30 cellular contexts compared by ENCODE assay signal in the genomic region with DNA sequence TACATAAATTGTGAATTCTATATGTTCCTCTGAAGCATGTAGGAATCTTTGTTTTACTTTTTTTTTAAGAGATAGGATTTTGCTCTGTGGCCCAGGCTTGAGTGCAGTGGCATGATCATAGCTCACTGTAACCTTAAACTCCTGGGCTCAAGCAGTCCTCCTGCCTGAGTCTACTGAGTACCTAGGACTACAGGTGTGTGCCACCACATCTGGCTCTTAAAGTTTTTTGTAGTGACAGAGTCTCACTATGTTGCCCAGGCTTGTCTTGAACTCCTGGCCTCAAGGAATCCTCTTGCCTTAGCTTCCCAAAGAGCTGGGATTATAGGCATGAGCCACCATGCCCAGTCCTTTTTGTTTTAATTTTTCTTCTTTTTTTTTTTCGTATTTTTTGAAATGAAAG. TPM values are rescaled to one million over a fixed set of nuclear protein-coding genes. Genes with fewer than 3 reads are reported as not detected.
"Had no signal": no experiment of that assay in that cellular context is flagged by ENCODE, and none has a peak within 500 bp of the region (broad histone marks: within the 10 kb centered on the region; RNA-seq: fewer than 3 reads in every experiment).

No MANE protein-coding gene starts in this region.

- H3K4me2 ChIP-seq: KMS-11 had no signal

- H3K4me1 ChIP-seq: ascending aorta, body of pancreas had no signal

- H3K36me3 ChIP-seq: ascending aorta had no signal

- H3K9ac ChIP-seq: KMS-11 had no signal

- H3K27ac Mint-ChIP-seq: activated CD4-positive, alpha-beta T cell treated with anti-CD3 and anti-CD28 coated beads, Interleukin-2, amount 10 ng/mL, durations not matched to agents 24 days and 14 days; activated CD8-positive, alpha-beta memory T cell treated with anti-CD3 and anti-CD28 coated beads, Interleukin-2, amount 10 ng/mL, durations not matched to agents 7 days and 5 days; activated naive CD4-positive, alpha-beta T cell treated with anti-CD3 and anti-CD28 coated beads for 36 hours; activated T-helper 17 cell treated with anti-CD3 and anti-CD28 coated beads, Interleukin-2, amount 50 U/mL, for 72 hours had no signal

- FAIRE-seq: bronchial epithelial cell had no signal

- H3K27me3 Mint-ChIP-seq: activated CD4-positive, alpha-beta T cell treated with anti-CD3 and anti-CD28 coated beads, Interleukin-2, amount 10 ng/mL, durations not matched to agents 24 days and 14 days; activated CD8-positive, alpha-beta memory T cell treated with anti-CD3 and anti-CD28 coated beads, Interleukin-2, amount 10 ng/mL, durations not matched to agents 7 days and 5 days; activated T-helper 17 cell treated with anti-CD3 and anti-CD28 coated beads, Interleukin-2, amount 50 U/mL, for 72 hours had no signal

- H3K4me3 ChIP-seq: ascending aorta, body of pancreas, SK-N-MC had no signal

- H3K9me3 ChIP-seq: body of pancreas had no signal

- H3K4me3 Mint-ChIP-seq: activated CD4-positive, alpha-beta T cell treated with anti-CD3 and anti-CD28 coated beads, Interleukin-2, amount 10 ng/mL, durations not matched to agents 24 days and 14 days; activated CD8-positive, alpha-beta memory T cell treated with anti-CD3 and anti-CD28 coated beads, Interleukin-2, amount 10 ng/mL, durations not matched to agents 7 days and 5 days; activated naive CD4-positive, alpha-beta T cell treated with anti-CD3 and anti-CD28 coated beads for 36 hours; activated T-cell treated with anti-CD3 and anti-CD28 coated beads, Interleukin-2, amount 50 U/mL, for 4 hours; activated T-helper 17 cell treated with anti-CD3 and anti-CD28 coated beads, Interleukin-2, amount 50 U/mL, for 72 hours had no signal

- DNase-seq: activated CD4-positive, alpha-beta T cell treated with anti-CD3 and anti-CD28 coated beads, Interleukin-2, amount 10 ng/mL, durations not matched to agents 24 days and 14 days; activated CD4-positive, alpha-beta T cell treated with anti-CD3 and anti-CD28 coated beads, Interleukin-2, amount 50 U/mL, for 48 hours; activated CD8-positive, alpha-beta memory T cell treated with anti-CD3 and anti-CD28 coated beads, Interleukin-2, amount 10 ng/mL, durations not matched to agents 7 days and 5 days; activated gamma-delta T cell; activated naive CD4-positive, alpha-beta T cell treated with anti-CD3 and anti-CD28 coated beads for 36 hours; activated T-cell treated with anti-CD3 and anti-CD28 coated beads, Interleukin-2, amount 50 U/mL, for 4 hours; amniotic stem cell; body of pancreas; central memory CD4-positive, alpha-beta T cell; NCI-H1092 treated with DMSO at 0.1 percent for 48 hours; NCI-H1417 treated with DMSO at 0.1 percent for 48 hours; NCI-H1694; NCI-H2029; NCI-H2107; NCI-H2171 treated with DMSO at 0.1 percent for 48 hours; NCI-H226; NCI-H526; NCI-H774; T-helper 1 cell had no signal

- ATAC-seq: activated CD4-positive, CD25-positive, alpha-beta regulatory T cell treated with anti-CD3 and anti-CD28 coated beads, Interleukin-2, amount 50 U/mL, for 24 hours; activated CD8-positive, alpha-beta memory T cell treated with anti-CD3 and anti-CD28 coated beads, Interleukin-2, amount 10 ng/mL, durations not matched to agents 7 days and 5 days; activated T-cell treated with anti-CD3 and anti-CD28 coated beads, Interleukin-2, amount 50 U/mL, for 4 hours; activated T-helper 17 cell treated with anti-CD3 and anti-CD28 coated beads, Interleukin-2, amount 50 U/mL, for 72 hours; body of pancreas had no signal

- H3K27ac ChIP-seq: ascending aorta, body of pancreas, KMS-11, SK-N-MC had no signal

- H3K27me3 ChIP-seq: ascending aorta, body of pancreas had no signal

RNA-seq across cellular contexts. Expression of gene IKZF3, which starts 25.3 kb away (rescaled TPM):
- total RNA-seq: bronchial epithelial cell, MCF 10A, NCI-H460, RPMI7951 had no signal

RNA-seq across cellular contexts. Expression of gene ZPBP2, which starts 29.2 kb away (rescaled TPM):
- total RNA-seq: activated CD4-positive, alpha-beta T cell treated with anti-CD3 and anti-CD28 coated beads, Interleukin-2, amount 10 ng/mL, durations not matched to agents 24 days and 14 days; activated naive CD4-positive, alpha-beta T cell treated with anti-CD3 and anti-CD28 coated beads for 36 hours; ascending aorta; body of pancreas; bronchial epithelial cell; MCF 10A; NCI-H460; OCI-LY7; RPMI7951; T-helper 2 cell treated with Interferon-gamma antibody and Interleukin-4, amounts not matched to agents 100 ng/mL and 5 ng/mL, for 36 hours had no signal
